Comparison of ENCODE assay signal across 26 cellular contexts in genomic region chr4:48635980-48636379, GRCh38.
DNase-seq lines count a peak whose midpoint lies in the region; ATAC-seq, FAIRE-seq and TF ChIP-seq lines count a peak whose summit lies in the region.
"Had no signal": no experiment of that assay in that cellular context is flagged by ENCODE, and none has a peak within 500 bp of the region (broad histone marks: within the 10 kb centered on the region; RNA-seq: fewer than 3 reads in every experiment).

No MANE protein-coding gene starts in this region.

- peaks cover 37% of the 10 kb centered on the region; the same call in 1 of the 2 replicates for H3K79me2 ChIP-seq in SU-DHL-6 (ENCODE audit: insufficient read depth, low read length)

- no peak overlapping the region for H3K27ac ChIP-seq in SU-DHL-6 (ENCODE audit: low read depth, low read length)
- H3K27ac ChIP-seq in small intestine (ENCODE audit: low read depth in 1 of 2, low read length in 1 of 2) = no peak overlapping the region
- no peak overlapping the region for H3K27ac ChIP-seq in pancreas
- H3K27ac ChIP-seq: ascending aorta, ovary, right atrium auricular region had no signal

- H3K27me3 ChIP-seq in SU-DHL-6 (ENCODE audit: low read length) (no peaks in the 10 kb centered on the region), small intestine (ENCODE audit: control insufficient read depth in 2 of 2, insufficient read depth in 2 of 2, low read length in 2 of 2) (no peaks in the 10 kb centered on the region), pancreas (no peaks in the 10 kb centered on the region)
- H3K27me3 ChIP-seq: ascending aorta, gastrocnemius medialis, ovary, right atrium auricular region had no signal

- no peak for TF ChIP-seq POLR2A in GM12891 (IDR thresholded peaks at IDR 0.05; ENCODE audit: low read depth, low read length)

- H3K9me3 ChIP-seq in SU-DHL-6 (ENCODE audit: insufficient read depth, low read length) (no peaks in the 10 kb centered on the region), small intestine (ENCODE audit: control insufficient read depth, low read depth) (no peaks in the 10 kb centered on the region), pancreas (no peaks in the 10 kb centered on the region)
- H3K9me3 ChIP-seq: ascending aorta, gastrocnemius medialis, ovary, right atrium auricular region had no signal

- peak; percentile 2 for DNase-seq in COLO829 (ENCODE audit: low spot score)
- peak; percentile 24 for DNase-seq in foreskin melanocyte
- DNase-seq in small intestine = no peak
- no peak for DNase-seq in pancreas
- DNase-seq in SKM-1 (lab: John Stamatoyannopoulos, UW; ENCODE audit: unreplicated experiment) = no peak
- no peak for DNase-seq in COLO668 (lab: John Stamatoyannopoulos, UW; ENCODE audit: unreplicated experiment)
- no peak for DNase-seq in GM12891 (ENCODE audit: insufficient read length, low spot score)
- DNase-seq: activated B cell treated with CpG ODN at 0.5 μM for 24 hours; activated CD4-positive, alpha-beta T cell treated with anti-CD3 and anti-CD28 coated beads, Interleukin-2, amount 10 ng/mL, durations not matched to agents 7 days and 5 days; activated gamma-delta T cell treated with Interleukin-2 at 50 U/mL for 16 hours; activated naive CD8-positive, alpha-beta T cell treated with anti-CD3 and anti-CD28 coated beads, Interleukin-2, amount 10 ng/mL, durations not matched to agents 7 days and 5 days; activated T-cell treated with anti-CD3 and anti-CD28 coated beads, Interleukin-2, amount 50 U/mL, for 24 hours; Calu3; gastrocnemius medialis; GOT3; Kasumi-1; left colon; NCI-H1436 treated with DMSO at 0.1 percent for 48 hours; NCI-H526 treated with DMSO at 0.1 percent for 48 hours; NK-92 treated with Interleukin-12 subunit alpha and Interleukin-12 subunit beta, amount 100 ng/mL, for 24 hours; ovary; Right ventricle myocardium superior; T-helper 9 cell had no signal

- no peak overlapping the region for H3K4me3 ChIP-seq in SU-DHL-6 (ENCODE audit: insufficient read depth, low read length, poor library complexity, severe bottlenecking)
- H3K4me3 ChIP-seq in small intestine (ENCODE audit: low read depth in 1 of 2, low read length in 2 of 2) = no peak overlapping the region
- H3K4me3 ChIP-seq in pancreas = no peak overlapping the region
- H3K4me3 ChIP-seq: ascending aorta, gastrocnemius medialis, ovary, right atrium auricular region had no signal

- peaks cover 9% of the 10 kb centered on the region; the same call in 1 of the 2 replicates for H4K20me1 ChIP-seq in SU-DHL-6 (ENCODE audit: low read depth, low read length)

- intact Hi-C loops in pancreas (cut with DNase I) = no loop called here

- ATAC-seq in pancreas = no peak
- ATAC-seq: gastrocnemius medialis had no signal

- H3K4me2 ChIP-seq in SU-DHL-6 (ENCODE audit: low read depth, low read length, poor library complexity, severe bottlenecking) = peak overlapping the region; percentile 16

- H3K9ac ChIP-seq in SU-DHL-6 (ENCODE audit: low read length) = no peak overlapping the region

- H2AFZ ChIP-seq in SU-DHL-6 (ENCODE audit: low read depth, low read length, severe bottlenecking) = no peak overlapping the region

- H3K36me3 ChIP-seq in SU-DHL-6 (ENCODE audit: low read length) (no peaks in the 10 kb centered on the region), small intestine (ENCODE audit: control insufficient read depth in 2 of 2, insufficient read depth in 2 of 2, low read length in 2 of 2) (no peaks in the 10 kb centered on the region), pancreas (no peaks in the 10 kb centered on the region)
- H3K36me3 ChIP-seq: ascending aorta, gastrocnemius medialis, ovary, right atrium auricular region had no signal

- 16 to 26% (median 23%) methylated on average over 2 of the region's 2 CpGs for WGBS in small intestine, 3 donors
- 8 to 9% methylated on average over 2 of the region's 2 CpGs for WGBS in pancreas, 2 donors

- TF ChIP-seq CTCF in SU-DHL-6 (IDR thresholded peaks at IDR 0.05; ENCODE audit: insufficient read depth, low read length, poor library complexity, severe bottlenecking) (no peak), pancreas (IDR thresholded peaks at IDR 0.05) (no peak)

- 0 out of 2 replicates have a peak, but pooled peaks cover 6% of the 10 kb centered on the region for H3F3A ChIP-seq in SU-DHL-6 (ENCODE audit: insufficient read depth)

- peaks cover 0 to 7% of the 10 kb centered on the region in 2 donors for H3K4me1 ChIP-seq in small intestine (ENCODE audit: control insufficient read depth in 2 of 2, insufficient read depth in 1 of 2, low read depth in 1 of 2, low read length in 1 of 2)
- H3K4me1 ChIP-seq in pancreas = peaks cover 0 to 8% (median 7%) of the 10 kb centered on the region in 3 donors

- peak; percentile 89 for FAIRE-seq in small intestine (lab: Jason Lieb, UNC)
- FAIRE-seq in pancreas (lab: Jason Lieb, UNC) = no peak
- no peak for FAIRE-seq in GM12891 (lab: Jason Lieb, UNC)

- no peaks in the 10 kb centered on the region for H3K9me2 ChIP-seq in SU-DHL-6 (replicated peaks; ENCODE audit: insufficient read depth, low read length)

TF ChIP-seq in GM12891, 5 proteins besides CTCF, POLR2A, EP300 and RAD21:
- TF ChIP-seq TAF1 (IDR thresholded peaks at IDR 0.05; ENCODE audit: low read depth, low read length) (no peak), POLR2AphosphoS5 (IDR thresholded peaks at IDR 0.05; ENCODE audit: low read depth, low read length) (no peak), PAX5 (IDR thresholded peaks at IDR 0.05; ENCODE audit: insufficient read depth, low read length, severe bottlenecking) (no peak), SPI1 (IDR thresholded peaks at IDR 0.05; ENCODE audit: low read depth, low read length) (no peak), POU2F2 (IDR thresholded peaks at IDR 0.05; ENCODE audit: low read depth, low read length) (no peak)

Comparison
In these comparisons a context has a peak if more than half of its experiments do, and no peak if none do; other contexts are left out.
1. DNase-seq: peak in COLO829 (single experiment) and foreskin melanocyte (single experiment); none in small intestine (single experiment), pancreas (0 of 6), SKM-1 (single experiment), COLO668 (single experiment) and GM12891 (single experiment).